In the genomic region with DNA sequence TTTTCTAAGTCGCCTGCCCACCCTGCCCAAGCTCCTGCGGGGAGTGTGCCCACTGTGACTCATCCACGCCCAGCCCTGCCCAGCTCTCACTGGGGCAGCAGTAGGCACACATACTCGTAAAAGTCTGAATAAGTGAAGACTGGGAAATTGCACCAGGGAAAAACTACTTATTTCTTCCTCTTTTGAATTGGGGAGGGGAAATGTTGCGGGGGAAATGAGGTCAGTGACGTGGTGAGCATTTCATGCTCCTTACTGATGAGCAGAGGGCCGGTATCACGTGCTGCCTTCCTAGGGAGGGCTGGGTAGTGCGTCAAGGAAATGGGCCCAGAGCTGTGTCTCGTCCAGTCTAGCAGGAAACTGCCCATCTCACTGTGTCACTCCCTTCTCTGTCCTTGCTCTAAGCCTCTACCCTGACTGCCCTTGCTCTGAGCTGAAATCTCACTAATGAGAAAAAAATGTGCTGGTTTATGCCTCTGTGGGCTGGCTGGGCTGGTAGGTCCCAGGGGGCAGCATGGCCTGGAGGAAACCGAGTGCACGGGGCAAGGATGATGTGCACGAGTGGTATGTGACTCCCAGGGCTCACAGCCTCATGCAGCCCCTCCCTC, we compare ENCODE assay signal across 8 cellular contexts. TPM values are rescaled to one million over a fixed set of nuclear protein-coding genes. Genes with fewer than 3 reads are reported as not detected.
DNase-seq lines count a peak whose midpoint lies in the region; ATAC-seq and TF ChIP-seq lines count a peak whose summit lies in the region.

No MANE protein-coding gene starts in this region.

- peaks cover 3% of the 10 kb centered on the region; the same call in 1 of the 2 replicates for H3K27me3 ChIP-seq in DOHH2 (ENCODE audit: control insufficient read depth, low read length)
- H3K27me3 ChIP-seq in vagina: no peaks in the 10 kb centered on the region

- peaks cover 13% of the 10 kb centered on the region for H3K36me3 Mint-ChIP-seq in activated naive CD8-positive, alpha-beta T cell treated with anti-CD3 and anti-CD28 coated beads, Interleukin-2, amount 10 ng/mL, durations not matched to agents 7 days and 5 days

- H3K9me3 Mint-ChIP-seq in activated naive CD8-positive, alpha-beta T cell treated with anti-CD3 and anti-CD28 coated beads, Interleukin-2, amount 10 ng/mL, durations not matched to agents 7 days and 5 days: peaks cover 1% of the 10 kb centered on the region

- peak overlapping the region; percentile 66 for H3K4me3 ChIP-seq in DOHH2 (ENCODE audit: low read length)
- H3K4me3 ChIP-seq in vagina: no peak overlapping the region

- peaks cover 67% of the 10 kb centered on the region for H3K4me1 ChIP-seq in DOHH2 (ENCODE audit: control insufficient read depth, low read length)
- H3K4me1 ChIP-seq in vagina: peaks cover 15% of the 10 kb centered on the region

- peaks cover 3% of the 10 kb centered on the region; the same call in 1 of the 2 replicates for H3K9me3 ChIP-seq in DOHH2 (ENCODE audit: control insufficient read depth, insufficient read depth, low read length)
- no peaks in the 10 kb centered on the region for H3K9me3 ChIP-seq in vagina

- H4K20me1 ChIP-seq in DOHH2 (ENCODE audit: control insufficient read depth, insufficient read depth, low read depth, low read length): no peaks in the 10 kb centered on the region

- no peaks in the 10 kb centered on the region for H3K9me2 ChIP-seq in DOHH2 (replicated peaks; ENCODE audit: control insufficient read depth, low read length)

- H3K27ac Mint-ChIP-seq in activated naive CD8-positive, alpha-beta T cell treated with anti-CD3 and anti-CD28 coated beads, Interleukin-2, amount 10 ng/mL, durations not matched to agents 7 days and 5 days: peak overlapping the region; percentile 99

- peaks cover 35% of the 10 kb centered on the region for H3F3A ChIP-seq in DOHH2 (ENCODE audit: control insufficient read depth, insufficient read depth)

- H3K4me3 Mint-ChIP-seq in activated naive CD8-positive, alpha-beta T cell treated with anti-CD3 and anti-CD28 coated beads, Interleukin-2, amount 10 ng/mL, durations not matched to agents 7 days and 5 days: peak overlapping the region; percentile 18

- TF ChIP-seq POLR2A in vagina (IDR thresholded peaks at IDR 0.05): no peak

- H3K79me2 ChIP-seq in DOHH2 (ENCODE audit: control insufficient read depth, low read length): no peaks in the 10 kb centered on the region

- TF ChIP-seq CTCF in DOHH2 (IDR thresholded peaks at IDR 0.05; ENCODE audit: low read depth, low read length, poor library complexity, severe bottlenecking): no peak
- TF ChIP-seq CTCF in vagina (IDR thresholded peaks at IDR 0.05): no peak

- H3K4me2 ChIP-seq in DOHH2 (ENCODE audit: low read length): peak overlapping the region; percentile 83

- peaks cover 84% of the 10 kb centered on the region for H3K4me1 Mint-ChIP-seq in activated naive CD8-positive, alpha-beta T cell treated with anti-CD3 and anti-CD28 coated beads, Interleukin-2, amount 10 ng/mL, durations not matched to agents 7 days and 5 days

- H3K27ac ChIP-seq in DOHH2 (ENCODE audit: low read depth, low read length) (peak overlapping the region; percentile 97), vagina (peak overlapping the region; percentile 54)

- no peaks in the 10 kb centered on the region for H3K27me3 Mint-ChIP-seq in activated naive CD8-positive, alpha-beta T cell treated with anti-CD3 and anti-CD28 coated beads, Interleukin-2, amount 10 ng/mL, durations not matched to agents 7 days and 5 days

- POLR2A ChIA-PET in activated naive CD8-positive, alpha-beta T cell treated with anti-CD3 and anti-CD28 coated beads, Interleukin-2, amount 10 ng/mL, durations not matched to agents 7 days and 5 days (lab: Charles Lee): interaction anchor here (4.0 to 7.2 kb wide), 3 partner anchors 8 to 25 kb away, joined by 14 to 108 read pairs (median 67); a partner anchor contains a TSS

- no peak for ATAC-seq in activated naive CD8-positive, alpha-beta T cell treated with anti-CD3 and anti-CD28 coated beads, Interleukin-2, amount 10 ng/mL, durations not matched to agents 7 days and 5 days (ENCODE audit: low read depth)
- ATAC-seq in HG02870 (IDR thresholded peaks at IDR 0.05; ENCODE audit: unreplicated experiment): no peak
- ATAC-seq in HG02840 (IDR thresholded peaks at IDR 0.05; ENCODE audit: low FRiP score, unreplicated experiment): no peak

- DNase-seq in HS-27A (ENCODE audit: low read depth) (peak; percentile 71), kidney tubule cell (ENCODE audit: low spot score) (peak; percentile 25), vagina (ENCODE audit: extremely low spot score in 2 of 2) (no peak), mesenteric fat pad (ENCODE audit: low spot score) (no peak)
- no peak for DNase-seq in activated naive CD8-positive, alpha-beta T cell treated with anti-CD3 and anti-CD28 coated beads, Interleukin-2, amount 10 ng/mL, durations not matched to agents 7 days and 5 days

- H3K36me3 ChIP-seq in DOHH2 (ENCODE audit: control insufficient read depth, low read length) (no peaks in the 10 kb centered on the region; the same call in 1 of the 2 replicates), vagina (no peaks in the 10 kb centered on the region)

- intact Hi-C loops in vagina (cut with DNase I): no loop called here

RNA-seq across cellular contexts. Expression of a gene that starts 13.5 kb away (rescaled TPM):
- 100 to 1,000 TPM; 215 to 246 TPM for total RNA-seq in activated naive CD8-positive, alpha-beta T cell treated with anti-CD3 and anti-CD28 coated beads, Interleukin-2, amount 10 ng/mL, durations not matched to agents 7 days and 5 days
- total RNA-seq in vagina (41.0 TPM), mesenteric fat pad (95.6 TPM)

Comparison
In these comparisons a context has a peak if more than half of its experiments do, and no peak if none do; other contexts are left out.
1. DNase-seq: peak in HS-27A (single experiment) and kidney tubule cell (single experiment); none in activated naive CD8-positive, alpha-beta T cell treated with anti-CD3 and anti-CD28 coated beads, Interleukin-2, amount 10 ng/mL, durations not matched to agents 7 days and 5 days (single experiment), vagina (0 of 2) and mesenteric fat pad (single experiment).